ENCODE assay signal across 1 cellular context in the genomic region with DNA sequence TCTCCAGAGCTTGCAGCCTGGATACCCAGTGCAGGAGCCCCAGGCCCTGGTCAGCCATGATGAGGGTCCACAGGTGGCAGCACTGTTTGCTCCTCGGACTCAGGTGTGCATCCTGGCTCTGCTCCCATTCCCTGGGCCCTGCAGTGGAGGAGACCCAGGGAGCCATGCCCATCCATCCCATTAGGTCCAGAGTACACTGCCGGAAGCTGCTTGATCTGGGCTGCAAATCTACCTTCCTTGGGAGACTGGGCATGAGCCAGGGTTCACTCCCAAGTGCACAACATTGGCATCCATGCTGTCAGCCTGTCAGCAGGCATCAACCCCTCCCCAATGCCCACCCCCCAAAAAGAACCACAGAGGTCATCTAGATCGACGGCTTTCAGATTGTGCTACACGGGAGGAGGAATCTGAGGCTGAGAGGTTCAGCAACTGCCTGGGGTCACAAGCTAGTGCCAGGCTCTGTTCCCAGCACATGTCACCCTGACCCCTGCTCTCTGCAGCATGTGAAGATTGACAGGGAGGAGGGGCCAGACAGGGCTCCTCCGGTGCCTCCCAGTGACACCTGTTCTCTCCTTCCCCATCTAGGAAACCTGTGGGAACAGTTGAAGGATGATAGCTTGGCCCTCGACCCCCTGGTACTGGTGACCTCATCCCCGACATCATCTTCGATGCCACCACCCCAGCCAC.
TF ChIP-seq lines count a peak whose summit lies in the region.

No MANE protein-coding gene starts in this region.

TF ChIP-seq in K562, 482 proteins besides CTCF, POLR2A, EP300 and RAD21:
- no peak for TF ChIP-seq NFYB (IDR thresholded peaks at IDR 0.05; ENCODE audit: extremely low read depth, insufficient read length)
- TF ChIP-seq, protein P1, sequence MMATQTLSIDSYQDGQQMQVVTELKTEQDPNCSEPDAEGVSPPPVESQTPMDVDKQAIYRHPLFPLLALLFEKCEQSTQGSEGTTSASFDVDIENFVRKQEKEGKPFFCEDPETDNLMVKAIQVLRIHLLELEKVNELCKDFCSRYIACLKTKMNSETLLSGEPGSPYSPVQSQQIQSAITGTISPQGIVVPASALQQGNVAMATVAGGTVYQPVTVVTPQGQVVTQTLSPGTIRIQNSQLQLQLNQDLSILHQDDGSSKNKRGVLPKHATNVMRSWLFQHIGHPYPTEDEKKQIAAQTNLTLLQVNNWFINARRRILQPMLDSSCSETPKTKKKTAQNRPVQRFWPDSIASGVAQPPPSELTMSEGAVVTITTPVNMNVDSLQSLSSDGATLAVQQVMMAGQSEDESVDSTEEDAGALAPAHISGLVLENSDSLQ (IDR thresholded peaks at IDR 0.05), result 0 out of 2 replicates have a peak, but pooled peaks have one; percentile 5
